In the genomic region with DNA sequence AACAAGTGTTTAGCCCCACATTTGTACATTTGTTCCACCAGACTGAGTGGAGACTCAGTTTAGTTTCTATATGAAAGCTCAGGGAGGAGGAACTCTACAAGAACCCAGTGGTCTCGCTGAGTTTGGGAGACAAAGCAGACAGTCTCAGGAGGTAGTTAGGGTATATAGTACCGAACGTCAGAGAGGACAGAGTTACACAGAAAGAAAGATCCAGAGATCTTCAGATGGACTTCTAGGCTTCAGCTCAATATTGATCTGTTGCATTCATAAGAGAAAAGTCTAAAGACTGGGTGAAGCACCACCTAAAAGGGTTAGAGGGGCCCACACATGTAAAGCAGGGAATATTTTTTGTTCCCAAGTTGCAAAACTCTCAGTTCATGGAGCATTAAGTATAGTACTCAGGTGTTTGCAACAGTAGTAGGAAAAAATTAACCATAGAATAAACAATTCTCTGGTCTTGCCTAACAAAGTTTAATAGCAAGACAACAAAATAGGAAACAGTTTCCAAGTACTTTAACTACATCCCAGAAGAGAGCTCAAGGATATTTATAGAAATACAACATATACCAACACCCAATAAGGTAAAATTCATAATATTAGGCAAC, we compare ENCODE assay signal across 1 cellular context.
TF ChIP-seq lines count a peak whose summit lies in the region.

No MANE protein-coding gene starts in this region.

TF ChIP-seq in HepG2, 621 proteins besides CTCF, POLR2A, EP300 and RAD21 (continued from another document):
- TF ChIP-seq, protein P1, sequence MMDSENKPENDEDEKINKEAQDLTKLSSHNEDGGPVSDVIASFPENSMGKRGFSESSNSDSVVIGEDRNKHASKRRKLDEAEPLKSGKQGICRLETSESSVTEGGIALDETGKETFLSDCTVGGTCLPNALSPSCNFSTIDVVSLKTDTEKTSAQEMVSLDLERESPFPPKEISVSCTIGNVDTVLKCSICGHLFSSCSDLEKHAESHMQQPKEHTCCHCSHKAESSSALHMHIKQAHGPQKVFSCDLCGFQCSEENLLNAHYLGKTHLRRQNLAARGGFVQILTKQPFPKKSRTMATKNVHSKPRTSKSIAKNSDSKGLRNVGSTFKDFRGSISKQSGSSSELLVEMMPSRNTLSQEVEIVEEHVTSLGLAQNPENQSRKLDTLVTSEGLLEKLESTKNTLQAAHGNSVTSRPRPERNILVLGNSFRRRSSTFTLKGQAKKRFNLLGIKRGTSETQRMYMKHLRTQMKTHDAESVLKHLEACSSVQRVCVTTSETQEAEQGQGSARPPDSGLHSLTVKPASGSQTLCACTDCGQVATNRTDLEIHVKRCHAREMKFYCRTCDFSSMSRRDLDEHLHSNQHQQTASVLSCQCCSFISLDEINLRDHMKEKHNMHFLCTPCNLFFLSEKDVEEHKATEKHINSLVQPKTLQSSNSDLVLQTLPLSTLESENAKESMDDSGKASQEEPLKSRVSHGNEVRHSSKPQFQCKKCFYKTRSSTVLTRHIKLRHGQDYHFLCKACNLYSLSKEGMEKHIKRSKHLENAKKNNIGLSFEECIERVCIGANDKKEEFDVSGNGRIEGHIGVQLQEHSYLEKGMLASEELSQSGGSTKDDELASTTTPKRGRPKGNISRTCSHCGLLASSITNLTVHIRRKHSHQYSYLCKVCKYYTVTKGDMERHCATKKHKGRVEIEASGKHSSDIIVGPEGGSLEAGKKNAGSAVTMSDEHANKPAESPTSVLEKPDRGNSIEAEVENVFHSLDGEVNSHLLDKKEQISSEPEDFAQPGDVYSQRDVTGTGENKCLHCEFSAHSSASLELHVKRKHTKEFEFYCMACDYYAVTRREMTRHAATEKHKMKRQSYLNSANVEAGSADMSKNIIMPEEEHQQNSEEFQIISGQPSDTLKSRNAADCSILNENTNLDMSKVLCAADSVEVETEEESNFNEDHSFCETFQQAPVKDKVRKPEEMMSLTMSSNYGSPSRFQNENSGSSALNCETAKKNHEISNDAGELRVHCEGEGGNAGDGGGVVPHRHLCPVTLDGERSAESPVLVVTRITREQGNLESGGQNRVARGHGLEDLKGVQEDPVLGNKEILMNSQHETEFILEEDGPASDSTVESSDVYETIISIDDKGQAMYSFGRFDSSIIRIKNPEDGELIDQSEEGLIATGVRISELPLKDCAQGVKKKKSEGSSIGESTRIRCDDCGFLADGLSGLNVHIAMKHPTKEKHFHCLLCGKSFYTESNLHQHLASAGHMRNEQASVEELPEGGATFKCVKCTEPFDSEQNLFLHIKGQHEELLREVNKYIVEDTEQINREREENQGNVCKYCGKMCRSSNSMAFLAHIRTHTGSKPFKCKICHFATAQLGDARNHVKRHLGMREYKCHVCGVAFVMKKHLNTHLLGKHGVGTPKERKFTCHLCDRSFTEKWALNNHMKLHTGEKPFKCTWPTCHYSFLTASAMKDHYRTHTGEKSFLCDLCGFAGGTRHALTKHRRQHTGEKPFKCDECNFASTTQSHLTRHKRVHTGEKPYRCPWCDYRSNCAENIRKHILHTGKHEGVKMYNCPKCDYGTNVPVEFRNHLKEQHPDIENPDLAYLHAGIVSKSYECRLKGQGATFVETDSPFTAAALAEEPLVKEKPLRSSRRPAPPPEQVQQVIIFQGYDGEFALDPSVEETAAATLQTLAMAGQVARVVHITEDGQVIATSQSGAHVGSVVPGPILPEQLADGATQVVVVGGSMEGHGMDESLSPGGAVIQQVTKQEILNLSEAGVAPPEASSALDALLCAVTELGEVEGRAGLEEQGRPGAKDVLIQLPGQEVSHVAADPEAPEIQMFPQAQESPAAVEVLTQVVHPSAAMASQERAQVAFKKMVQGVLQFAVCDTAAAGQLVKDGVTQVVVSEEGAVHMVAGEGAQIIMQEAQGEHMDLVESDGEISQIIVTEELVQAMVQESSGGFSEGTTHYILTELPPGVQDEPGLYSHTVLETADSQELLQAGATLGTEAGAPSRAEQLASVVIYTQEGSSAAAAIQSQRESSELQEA (CRISPR knock-in tag; IDR thresholded peaks at IDR 0.05; ENCODE audit: not compliant biosample characterization), result no peak
- TF ChIP-seq FOXM1 (CRISPR knock-in tag; IDR thresholded peaks at IDR 0.05) (no peak), MTF1 (CRISPR knock-in tag; IDR thresholded peaks at IDR 0.05) (no peak), ZFP82 (CRISPR knock-in tag; IDR thresholded peaks at IDR 0.05; ENCODE audit: borderline replicate concordance) (no peak), KLF12 (CRISPR knock-in tag; IDR thresholded peaks at IDR 0.05; ENCODE audit: borderline replicate concordance) (0 out of 2 replicates have a peak, but pooled peaks have one; percentile 31), MZF1 (CRISPR knock-in tag; IDR thresholded peaks at IDR 0.05; ENCODE audit: borderline replicate concordance) (no peak), ZZZ3 (CRISPR knock-in tag; IDR thresholded peaks at IDR 0.05; ENCODE audit: borderline replicate concordance) (no peak), SRY (CRISPR knock-in tag; IDR thresholded peaks at IDR 0.05) (no peak), ZNF10 (CRISPR knock-in tag; IDR thresholded peaks at IDR 0.05; ENCODE audit: borderline replicate concordance, low read depth) (no peak), ZNF136 (CRISPR knock-in tag; IDR thresholded peaks at IDR 0.05; ENCODE audit: low read depth) (no peak), ZNF317 (CRISPR knock-in tag; IDR thresholded peaks at IDR 0.05) (0 out of 2 replicates have a peak, but pooled peaks have one; percentile 18), ZNF335 (CRISPR knock-in tag; IDR thresholded peaks at IDR 0.05) (no peak), MAFF (IDR thresholded peaks at IDR 0.05; ENCODE audit: low read depth, low read length) (no peak), ZNF615 (CRISPR knock-in tag; IDR thresholded peaks at IDR 0.05; ENCODE audit: borderline replicate concordance) (no peak), ZFP1 (CRISPR knock-in tag; IDR thresholded peaks at IDR 0.05) (peak; percentile 35; the same call in 1 of the 2 replicates), KAT7 (CRISPR knock-in tag; IDR thresholded peaks at IDR 0.05; ENCODE audit: borderline replicate concordance) (peak; percentile 81; the same call in 1 of the 2 replicates), SMARCC2 (IDR thresholded peaks at IDR 0.05) (no peak), RARG (CRISPR knock-in tag; IDR thresholded peaks at IDR 0.05; ENCODE audit: low read depth) (no peak), NFKBIZ (CRISPR knock-in tag; IDR thresholded peaks at IDR 0.05) (peak; percentile 100), HHEX (CRISPR knock-in tag; IDR thresholded peaks at IDR 0.05) (peak; percentile 29; the same call in 1 of the 2 replicates), ZFP36 (IDR thresholded peaks at IDR 0.05; ENCODE audit: borderline replicate concordance, low read depth, low read length, partially characterized antibody) (no peak), HDAC1 (CRISPR knock-in tag; IDR thresholded peaks at IDR 0.05) (peak; percentile 84), POGZ (CRISPR knock-in tag; IDR thresholded peaks at IDR 0.05) (peak; percentile 66; the same call in 1 of the 2 replicates), SIN3B (IDR thresholded peaks at IDR 0.05; ENCODE audit: low read length) (no peak), ZMYM4 (CRISPR knock-in tag; IDR thresholded peaks at IDR 0.05) (peak; percentile 83), ZNF557 (CRISPR knock-in tag; IDR thresholded peaks at IDR 0.05) (peak; percentile 78; the same call in 1 of the 2 replicates), ZNF772 (CRISPR knock-in tag; IDR thresholded peaks at IDR 0.05) (no peak), CEBPG (CRISPR knock-in tag; IDR thresholded peaks at IDR 0.05) (peak; percentile 94), ZFP36L2 (CRISPR knock-in tag; IDR thresholded peaks at IDR 0.05) (no peak; the same call in 1 of the 2 replicates), SATB2 (CRISPR knock-in tag; IDR thresholded peaks at IDR 0.05) (no peak), ZNF234 (CRISPR knock-in tag; conservative IDR thresholded peaks at IDR 0.05) (no peak), SOX6 (IDR thresholded peaks at IDR 0.05) (no peak), SOX6 (CRISPR knock-in tag; IDR thresholded peaks at IDR 0.05) (peak; percentile 98), FLYWCH1 (CRISPR knock-in tag; IDR thresholded peaks at IDR 0.05) (no peak), ZNF75D (CRISPR knock-in tag; IDR thresholded peaks at IDR 0.05; ENCODE audit: borderline replicate concordance) (no peak)
- TF ChIP-seq, protein P2, sequence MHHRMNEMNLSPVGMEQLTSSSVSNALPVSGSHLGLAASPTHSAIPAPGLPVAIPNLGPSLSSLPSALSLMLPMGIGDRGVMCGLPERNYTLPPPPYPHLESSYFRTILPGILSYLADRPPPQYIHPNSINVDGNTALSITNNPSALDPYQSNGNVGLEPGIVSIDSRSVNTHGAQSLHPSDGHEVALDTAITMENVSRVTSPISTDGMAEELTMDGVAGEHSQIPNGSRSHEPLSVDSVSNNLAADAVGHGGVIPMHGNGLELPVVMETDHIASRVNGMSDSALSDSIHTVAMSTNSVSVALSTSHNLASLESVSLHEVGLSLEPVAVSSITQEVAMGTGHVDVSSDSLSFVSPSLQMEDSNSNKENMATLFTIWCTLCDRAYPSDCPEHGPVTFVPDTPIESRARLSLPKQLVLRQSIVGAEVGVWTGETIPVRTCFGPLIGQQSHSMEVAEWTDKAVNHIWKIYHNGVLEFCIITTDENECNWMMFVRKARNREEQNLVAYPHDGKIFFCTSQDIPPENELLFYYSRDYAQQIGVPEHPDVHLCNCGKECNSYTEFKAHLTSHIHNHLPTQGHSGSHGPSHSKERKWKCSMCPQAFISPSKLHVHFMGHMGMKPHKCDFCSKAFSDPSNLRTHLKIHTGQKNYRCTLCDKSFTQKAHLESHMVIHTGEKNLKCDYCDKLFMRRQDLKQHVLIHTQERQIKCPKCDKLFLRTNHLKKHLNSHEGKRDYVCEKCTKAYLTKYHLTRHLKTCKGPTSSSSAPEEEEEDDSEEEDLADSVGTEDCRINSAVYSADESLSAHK (CRISPR knock-in tag; IDR thresholded peaks at IDR 0.05; ENCODE audit: borderline replicate concordance), result no peak
- TF ChIP-seq, protein P3, sequence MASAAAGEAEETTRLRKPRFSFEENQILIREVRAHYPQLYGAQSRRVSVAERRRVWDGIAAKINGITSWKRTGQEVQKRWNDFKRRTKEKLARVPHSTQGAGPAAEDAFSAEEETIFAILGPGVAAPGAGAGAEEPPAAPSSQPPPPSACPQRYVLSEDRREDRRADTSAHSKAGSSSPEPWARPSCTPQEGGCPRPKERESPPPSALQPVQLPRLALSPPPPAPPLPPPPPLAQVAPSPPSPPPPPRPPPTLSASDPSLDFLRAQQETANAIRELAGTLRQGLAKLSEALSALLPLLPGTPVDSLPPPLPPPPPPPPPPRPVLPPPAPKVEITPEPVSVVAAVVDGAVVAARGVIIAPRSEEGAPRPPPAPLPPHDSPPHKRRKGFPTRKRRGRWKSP (CRISPR knock-in tag; IDR thresholded peaks at IDR 0.05), result peak; percentile 82; the same call in 1 of the 2 replicates
- TF ChIP-seq, protein P4, sequence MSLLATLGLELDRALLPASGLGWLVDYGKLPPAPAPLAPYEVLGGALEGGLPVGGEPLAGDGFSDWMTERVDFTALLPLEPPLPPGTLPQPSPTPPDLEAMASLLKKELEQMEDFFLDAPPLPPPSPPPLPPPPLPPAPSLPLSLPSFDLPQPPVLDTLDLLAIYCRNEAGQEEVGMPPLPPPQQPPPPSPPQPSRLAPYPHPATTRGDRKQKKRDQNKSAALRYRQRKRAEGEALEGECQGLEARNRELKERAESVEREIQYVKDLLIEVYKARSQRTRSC (CRISPR knock-in tag; IDR thresholded peaks at IDR 0.05; ENCODE audit: low read depth), result no peak
- TF ChIP-seq, protein P5, sequence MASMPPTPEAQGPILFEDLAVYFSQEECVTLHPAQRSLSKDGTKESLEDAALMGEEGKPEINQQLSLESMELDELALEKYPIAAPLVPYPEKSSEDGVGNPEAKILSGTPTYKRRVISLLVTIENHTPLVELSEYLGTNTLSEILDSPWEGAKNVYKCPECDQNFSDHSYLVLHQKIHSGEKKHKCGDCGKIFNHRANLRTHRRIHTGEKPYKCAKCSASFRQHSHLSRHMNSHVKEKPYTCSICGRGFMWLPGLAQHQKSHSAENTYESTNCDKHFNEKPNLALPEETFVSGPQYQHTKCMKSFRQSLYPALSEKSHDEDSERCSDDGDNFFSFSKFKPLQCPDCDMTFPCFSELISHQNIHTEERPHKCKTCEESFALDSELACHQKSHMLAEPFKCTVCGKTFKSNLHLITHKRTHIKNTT (CRISPR knock-in tag; IDR thresholded peaks at IDR 0.05), result no peak
- TF ChIP-seq, protein P6, sequence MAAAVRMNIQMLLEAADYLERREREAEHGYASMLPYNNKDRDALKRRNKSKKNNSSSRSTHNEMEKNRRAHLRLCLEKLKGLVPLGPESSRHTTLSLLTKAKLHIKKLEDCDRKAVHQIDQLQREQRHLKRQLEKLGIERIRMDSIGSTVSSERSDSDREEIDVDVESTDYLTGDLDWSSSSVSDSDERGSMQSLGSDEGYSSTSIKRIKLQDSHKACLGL (CRISPR knock-in tag; IDR thresholded peaks at IDR 0.05), result no peak
- TF ChIP-seq, protein P7, sequence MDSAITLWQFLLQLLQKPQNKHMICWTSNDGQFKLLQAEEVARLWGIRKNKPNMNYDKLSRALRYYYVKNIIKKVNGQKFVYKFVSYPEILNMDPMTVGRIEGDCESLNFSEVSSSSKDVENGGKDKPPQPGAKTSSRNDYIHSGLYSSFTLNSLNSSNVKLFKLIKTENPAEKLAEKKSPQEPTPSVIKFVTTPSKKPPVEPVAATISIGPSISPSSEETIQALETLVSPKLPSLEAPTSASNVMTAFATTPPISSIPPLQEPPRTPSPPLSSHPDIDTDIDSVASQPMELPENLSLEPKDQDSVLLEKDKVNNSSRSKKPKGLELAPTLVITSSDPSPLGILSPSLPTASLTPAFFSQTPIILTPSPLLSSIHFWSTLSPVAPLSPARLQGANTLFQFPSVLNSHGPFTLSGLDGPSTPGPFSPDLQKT (CRISPR knock-in tag; IDR thresholded peaks at IDR 0.05; ENCODE audit: borderline replicate concordance), result no peak
- TF ChIP-seq, protein P8, sequence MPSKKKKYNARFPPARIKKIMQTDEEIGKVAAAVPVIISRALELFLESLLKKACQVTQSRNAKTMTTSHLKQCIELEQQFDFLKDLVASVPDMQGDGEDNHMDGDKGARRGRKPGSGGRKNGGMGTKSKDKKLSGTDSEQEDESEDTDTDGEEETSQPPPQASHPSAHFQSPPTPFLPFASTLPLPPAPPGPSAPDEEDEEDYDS (CRISPR knock-in tag; IDR thresholded peaks at IDR 0.05), result peak; percentile 86
- TF ChIP-seq, protein P9, sequence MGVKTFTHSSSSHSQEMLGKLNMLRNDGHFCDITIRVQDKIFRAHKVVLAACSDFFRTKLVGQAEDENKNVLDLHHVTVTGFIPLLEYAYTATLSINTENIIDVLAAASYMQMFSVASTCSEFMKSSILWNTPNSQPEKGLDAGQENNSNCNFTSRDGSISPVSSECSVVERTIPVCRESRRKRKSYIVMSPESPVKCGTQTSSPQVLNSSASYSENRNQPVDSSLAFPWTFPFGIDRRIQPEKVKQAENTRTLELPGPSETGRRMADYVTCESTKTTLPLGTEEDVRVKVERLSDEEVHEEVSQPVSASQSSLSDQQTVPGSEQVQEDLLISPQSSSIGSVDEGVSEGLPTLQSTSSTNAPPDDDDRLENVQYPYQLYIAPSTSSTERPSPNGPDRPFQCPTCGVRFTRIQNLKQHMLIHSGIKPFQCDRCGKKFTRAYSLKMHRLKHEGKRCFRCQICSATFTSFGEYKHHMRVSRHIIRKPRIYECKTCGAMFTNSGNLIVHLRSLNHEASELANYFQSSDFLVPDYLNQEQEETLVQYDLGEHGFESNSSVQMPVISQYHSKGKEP (CRISPR knock-in tag; IDR thresholded peaks at IDR 0.05), result no peak
